10 cellular contexts compared by ENCODE assay signal in the genomic region with DNA sequence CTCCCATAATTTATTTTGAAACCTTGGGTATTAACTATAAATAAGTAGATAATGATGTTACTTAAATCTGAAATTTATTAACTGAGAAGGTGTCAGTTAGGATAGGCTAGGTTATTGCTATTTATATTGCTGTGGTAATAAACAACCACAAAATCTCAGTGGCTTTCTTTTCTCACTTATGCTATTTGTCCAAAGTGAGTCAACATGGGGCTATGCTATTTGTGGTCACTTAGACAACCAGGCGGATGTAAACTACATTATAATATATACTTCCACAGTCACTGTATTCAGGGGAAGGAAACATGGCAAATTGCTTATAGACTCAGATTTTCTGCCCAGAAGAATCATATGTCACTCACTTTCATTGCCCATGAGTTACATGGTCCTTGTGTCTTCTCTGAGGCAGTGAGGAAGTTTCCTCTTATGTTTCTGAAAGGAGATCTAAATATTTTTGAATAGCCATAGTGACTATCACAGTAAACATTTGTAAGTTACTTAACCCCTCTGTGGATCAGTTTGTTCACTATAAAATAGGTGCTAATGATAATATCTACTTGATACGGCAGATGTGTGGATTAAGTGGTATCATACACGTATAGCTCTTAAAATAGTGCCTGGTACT. TPM values are rescaled to one million over a fixed set of nuclear protein-coding genes. Genes with fewer than 3 reads are reported as not detected.
A peak's percentile ranks its signal among the peaks of the same experiment; 100 is the strongest.
DNase-seq lines count a peak whose midpoint lies in the region; ATAC-seq, FAIRE-seq and TF ChIP-seq lines count a peak whose summit lies in the region.
"Had no signal": no experiment of that assay in that cellular context is flagged by ENCODE, and none has a peak within 500 bp of the region (broad histone marks: within the 10 kb centered on the region; RNA-seq: fewer than 3 reads in every experiment).

No MANE protein-coding gene starts in this region.

- H3K36me3 Mint-ChIP-seq in activated naive CD4-positive, alpha-beta T cell treated with anti-CD3 and anti-CD28 coated beads for 36 hours (ENCODE audit: low read depth) = peaks cover 1% of the 10 kb centered on the region

- FAIRE-seq in GM19239 (lab: Jason Lieb, UNC) = peak; percentile 48

- H3K27ac ChIP-seq in RWPE2 (ENCODE audit: poor library complexity, severe bottlenecking) = no peak overlapping the region
- peak overlapping the region in 3 of 4 donors; percentile 7 to 48 (median 16) for H3K27ac ChIP-seq in gastrocnemius medialis

- TF ChIP-seq POLR2A in gastrocnemius medialis (IDR thresholded peaks at IDR 0.05) = no peak

- CTCF ChIA-PET in activated naive CD4-positive, alpha-beta T cell treated with anti-CD3 and anti-CD28 coated beads for 36 hours (lab: Charles Lee) = no interaction called here

- H3K9me3 Mint-ChIP-seq in activated naive CD4-positive, alpha-beta T cell treated with anti-CD3 and anti-CD28 coated beads for 36 hours = no peaks in the 10 kb centered on the region

- DNase-seq in GM19239 (ENCODE audit: insufficient read length, low spot score) (peak; percentile 13), RWPE2 (ENCODE audit: low spot score) (no peak), gastrocnemius medialis (no peak), NCI-H524 treated with DMSO at 0.1 percent for 48 hours (lab: John Stamatoyannopoulos, UW) (no peak)
- DNase-seq in activated naive CD4-positive, alpha-beta T cell treated with anti-CD3 and anti-CD28 coated beads for 36 hours = no peak
- DNase-seq in activated CD4-positive, alpha-beta T cell treated with anti-CD3 and anti-CD28 coated beads for 48 hours = no peak
- DNase-seq: activated CD4-positive, alpha-beta T cell treated with anti-CD3 and anti-CD28 coated beads, Interleukin-2, amount 50 U/mL, for 4 hours; effector CD8-positive, alpha-beta T cell; NCI-H2081 treated with DMSO at 0.1 percent for 48 hours had no signal

- H3K4me3 ChIP-seq in RWPE2 (ENCODE audit: severe bottlenecking) = no peak overlapping the region
- peak overlapping the region in 2 of 4 donors; percentile 7 to 10 for H3K4me3 ChIP-seq in gastrocnemius medialis

- TF ChIP-seq CTCF in RWPE2 (IDR thresholded peaks at IDR 0.05; ENCODE audit: poor library complexity, severe bottlenecking) (no peak), gastrocnemius medialis (IDR thresholded peaks at IDR 0.05 in 4 of 5, conservative IDR thresholded peaks at IDR 0.05 in 1 of 5) (no peak)

- in situ Hi-C loops in gastrocnemius medialis (cut with MboI; ENCODE audit: low sequenced_read_pairs in 4 of 4) = no loop called here

- H3K4me3 Mint-ChIP-seq in activated naive CD4-positive, alpha-beta T cell treated with anti-CD3 and anti-CD28 coated beads for 36 hours = no peak overlapping the region

- no peak overlapping the region for H3K27ac Mint-ChIP-seq in activated naive CD4-positive, alpha-beta T cell treated with anti-CD3 and anti-CD28 coated beads for 36 hours

- H3K36me3 ChIP-seq in RWPE2 (ENCODE audit: low read depth) (no peaks in the 10 kb centered on the region), gastrocnemius medialis (no peaks in the 10 kb centered on the region)

- peak; percentile 68 for ATAC-seq in HG02943 (IDR thresholded peaks at IDR 0.05; ENCODE audit: low read depth, unreplicated experiment)
- ATAC-seq in RWPE2 (ENCODE audit: low read depth) = peak; percentile 92
- ATAC-seq in gastrocnemius medialis = peak; percentile 73 to 84

- intact Hi-C loops in gastrocnemius medialis (cut with DNase I; ENCODE audit: low total_unique reads) = no loop called here
- intact Hi-C loops in activated naive CD4-positive, alpha-beta T cell treated with anti-CD3 and anti-CD28 coated beads for 36 hours (cut with micrococcal nuclease) = no loop called here

- H3K9me3 ChIP-seq in RWPE2 (ENCODE audit: severe bottlenecking) (no peaks in the 10 kb centered on the region), gastrocnemius medialis (no peaks in the 10 kb centered on the region)

- H3K4me1 ChIP-seq in RWPE2 (ENCODE audit: insufficient read depth, poor library complexity, severe bottlenecking) = peaks cover 3% of the 10 kb centered on the region
- H3K4me1 ChIP-seq in gastrocnemius medialis = peaks cover 32 to 42% of the 10 kb centered on the region in 2 donors

- H3K27me3 ChIP-seq in RWPE2 (ENCODE audit: insufficient read depth, poor library complexity, severe bottlenecking) (no peaks in the 10 kb centered on the region), gastrocnemius medialis (no peaks in the 10 kb centered on the region)

- H3K4me1 Mint-ChIP-seq in activated naive CD4-positive, alpha-beta T cell treated with anti-CD3 and anti-CD28 coated beads for 36 hours (ENCODE audit: low read depth) = peaks cover 41% of the 10 kb centered on the region

- H3K27me3 Mint-ChIP-seq in activated naive CD4-positive, alpha-beta T cell treated with anti-CD3 and anti-CD28 coated beads for 36 hours (ENCODE audit: low read depth) = no peaks in the 10 kb centered on the region

RNA-seq across cellular contexts. Expression of a gene that starts 19.8 kb away (rescaled TPM):
- 10 to 100 TPM; 17.7 to 39.6 (median 29.9) TPM for total RNA-seq in gastrocnemius medialis
- total RNA-seq in activated naive CD4-positive, alpha-beta T cell treated with anti-CD3 and anti-CD28 coated beads for 36 hours = 10 to 100 TPM; 33.1 to 38.2 TPM

RNA-seq across cellular contexts. Expression of a gene that starts 20.6 kb away (rescaled TPM):
- 10 to 100 TPM; 17.8 to 21.9 (median 20.8) TPM for total RNA-seq in gastrocnemius medialis
- 10 to 100 TPM; 26.6 to 28.0 TPM for total RNA-seq in activated naive CD4-positive, alpha-beta T cell treated with anti-CD3 and anti-CD28 coated beads for 36 hours
